1 cellular context compared by ENCODE assay signal in genomic region chr7:111390000-111390399, GRCh38.
TF ChIP-seq lines count a peak whose summit lies in the region.

No MANE protein-coding gene starts in this region.

TF ChIP-seq in WTC11, 78 proteins besides CTCF, POLR2A, EP300 and RAD21 (continued from another document):
- TF ChIP-seq ATF6 (CRISPR knock-in tag; IDR thresholded peaks at IDR 0.05) = no peak
- no peak for TF ChIP-seq JAZF1 (CRISPR knock-in tag; IDR thresholded peaks at IDR 0.05)
- TF ChIP-seq ATF2 (CRISPR knock-in tag; IDR thresholded peaks at IDR 0.05; ENCODE audit: borderline replicate concordance, low read depth) = no peak
- TF ChIP-seq MLX (CRISPR knock-in tag; IDR thresholded peaks at IDR 0.05) = no peak
